8 cellular contexts compared by ENCODE assay signal in the genomic region with DNA sequence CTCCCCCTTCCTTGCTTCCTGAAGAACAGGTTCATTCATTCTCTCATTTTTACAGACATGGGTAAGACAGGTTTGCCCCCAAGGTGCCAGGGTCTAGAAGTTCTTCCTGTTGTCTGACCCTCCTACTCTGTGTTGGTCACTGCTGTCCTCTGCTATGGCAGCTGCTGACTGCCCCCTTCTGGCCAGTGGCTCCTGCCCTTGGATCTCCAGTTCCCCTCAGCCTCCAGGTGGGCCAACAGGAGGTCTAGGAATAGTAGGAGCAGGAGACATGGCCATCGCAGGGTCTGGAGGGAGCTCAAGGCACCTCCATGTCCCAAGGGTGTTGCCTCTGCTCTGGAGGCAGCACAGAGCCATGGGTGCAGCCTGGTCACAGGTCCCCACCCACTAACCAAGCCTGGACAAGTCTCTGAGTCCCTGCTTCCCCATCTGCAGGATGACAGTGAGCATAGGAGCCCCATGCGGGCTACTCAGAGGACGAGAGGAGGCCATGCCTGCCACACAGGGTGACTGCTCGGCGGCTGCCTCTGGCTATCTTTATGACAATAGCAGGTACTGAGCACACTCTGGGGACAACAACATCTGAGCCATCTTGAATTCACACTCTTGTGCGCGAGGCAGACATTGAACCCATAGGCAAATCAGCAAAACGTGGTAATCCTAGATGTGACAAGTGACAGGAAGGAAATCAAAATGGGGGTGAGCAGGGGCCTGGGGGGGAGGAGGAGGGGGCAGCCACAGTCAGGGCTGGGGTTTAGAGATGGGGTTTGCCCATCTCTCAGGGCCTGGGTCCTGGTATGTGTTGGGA. TPM values are rescaled to one million over a fixed set of nuclear protein-coding genes. Genes with fewer than 3 reads are reported as not detected.
DNase-seq lines count a peak whose midpoint lies in the region; ATAC-seq and TF ChIP-seq lines count a peak whose summit lies in the region.

No MANE protein-coding gene starts in this region.

- peaks cover 21% of the 10 kb centered on the region for H3K4me1 Mint-ChIP-seq in chondrocyte (ENCODE audit: low read depth)
- H3K4me1 Mint-ChIP-seq in activated T-helper 2 cell treated with anti-CD3 and anti-CD28 coated beads, Interferon-gamma antibody, Interleukin-2, Interleukin-4, amounts not matched to agents 10 μg/mL and 5 μg/mL and 100 μg/mL, durations not matched to agents 14 hours and 24 hours and 36 hours (ENCODE audit: low read depth): no peaks in the 10 kb centered on the region

- TF ChIP-seq EP300 in Ishikawa (IDR thresholded peaks at IDR 0.05; ENCODE audit: borderline replicate concordance): no peak

- TF ChIP-seq RAD21 in Ishikawa (IDR thresholded peaks at IDR 0.05; ENCODE audit: low read depth): peak; percentile 93

- peak; percentile 81 for TF ChIP-seq CTCF in chondrocyte (IDR thresholded peaks at IDR 0.05)

- H3K4me3 Mint-ChIP-seq in chondrocyte (ENCODE audit: unreplicated experiment): no peak overlapping the region
- H3K4me3 Mint-ChIP-seq in activated T-helper 2 cell treated with anti-CD3 and anti-CD28 coated beads, Interferon-gamma antibody, Interleukin-2, Interleukin-4, amounts not matched to agents 10 μg/mL and 5 μg/mL and 100 μg/mL, durations not matched to agents 14 hours and 24 hours and 36 hours (ENCODE audit: low read depth): no peak overlapping the region

- DNase-seq in DMS 273 (lab: John Stamatoyannopoulos, UW; ENCODE audit: unreplicated experiment) (peak; percentile 66), chondrocyte (ENCODE audit: low spot score) (no peak), lung microvascular endothelial cell (ENCODE audit: low read depth in 2 of 2) (peak; percentile 35 to 54), NCI-H2029 (lab: John Stamatoyannopoulos, UW) (no peak), cerebellum (ENCODE audit: low spot score) (no peak)
- no peak for DNase-seq in activated T-helper 2 cell treated with anti-CD3 and anti-CD28 coated beads, Interferon-gamma antibody, Interleukin-2, Interleukin-4, amounts not matched to agents 10 μg/mL and 5 μg/mL and 100 μg/mL, durations not matched to agents 14 hours and 24 hours and 36 hours (ENCODE audit: low spot score)

- intact Hi-C loops in activated T-helper 2 cell treated with anti-CD3 and anti-CD28 coated beads, Interferon-gamma antibody, Interleukin-2, Interleukin-4, amounts not matched to agents 10 μg/mL and 5 μg/mL and 100 μg/mL, durations not matched to agents 14 hours and 24 hours and 36 hours (cut with micrococcal nuclease): no loop called here

- H3K27ac Mint-ChIP-seq in chondrocyte (ENCODE audit: unreplicated experiment): no peak overlapping the region
- no peak overlapping the region for H3K27ac Mint-ChIP-seq in activated T-helper 2 cell treated with anti-CD3 and anti-CD28 coated beads, Interferon-gamma antibody, Interleukin-2, Interleukin-4, amounts not matched to agents 10 μg/mL and 5 μg/mL and 100 μg/mL, durations not matched to agents 14 hours and 24 hours and 36 hours

- peaks cover 5% of the 10 kb centered on the region for H3K27me3 Mint-ChIP-seq in chondrocyte (ENCODE audit: low read depth)
- H3K27me3 Mint-ChIP-seq in activated T-helper 2 cell treated with anti-CD3 and anti-CD28 coated beads, Interferon-gamma antibody, Interleukin-2, Interleukin-4, amounts not matched to agents 10 μg/mL and 5 μg/mL and 100 μg/mL, durations not matched to agents 14 hours and 24 hours and 36 hours (ENCODE audit: low read depth): no peaks in the 10 kb centered on the region

- no peaks in the 10 kb centered on the region for H3K9me3 Mint-ChIP-seq in chondrocyte (ENCODE audit: low read depth)
- peaks cover 5% of the 10 kb centered on the region for H3K9me3 Mint-ChIP-seq in activated T-helper 2 cell treated with anti-CD3 and anti-CD28 coated beads, Interferon-gamma antibody, Interleukin-2, Interleukin-4, amounts not matched to agents 10 μg/mL and 5 μg/mL and 100 μg/mL, durations not matched to agents 14 hours and 24 hours and 36 hours

- no peaks in the 10 kb centered on the region for H3K36me3 Mint-ChIP-seq in chondrocyte (ENCODE audit: low read depth)
- H3K36me3 Mint-ChIP-seq in activated T-helper 2 cell treated with anti-CD3 and anti-CD28 coated beads, Interferon-gamma antibody, Interleukin-2, Interleukin-4, amounts not matched to agents 10 μg/mL and 5 μg/mL and 100 μg/mL, durations not matched to agents 14 hours and 24 hours and 36 hours (ENCODE audit: low read depth): no peaks in the 10 kb centered on the region

- no peak for ATAC-seq in HG02884 (IDR thresholded peaks at IDR 0.05; ENCODE audit: unreplicated experiment)

TF ChIP-seq in Ishikawa, 13 proteins besides CTCF, POLR2A, EP300 and RAD21:
- TF ChIP-seq TEAD4 (IDR thresholded peaks at IDR 0.05) (no peak), CREB1 (IDR thresholded peaks at IDR 0.05; ENCODE audit: low read depth) (no peak), YY1 (IDR thresholded peaks at IDR 0.05; ENCODE audit: low read depth) (no peak), NFIC (IDR thresholded peaks at IDR 0.05) (no peak), TAF1 (IDR thresholded peaks at IDR 0.05; ENCODE audit: low read depth) (no peak), CEBPB (IDR thresholded peaks at IDR 0.05) (no peak), EGR1 (IDR thresholded peaks at IDR 0.05) (no peak), TCF12 (IDR thresholded peaks at IDR 0.05; ENCODE audit: low read depth) (no peak), ZBTB7A (IDR thresholded peaks at IDR 0.05; ENCODE audit: low read depth) (no peak), FOXM1 (IDR thresholded peaks at IDR 0.05; ENCODE audit: borderline replicate concordance, low read depth) (no peak)
- TF ChIP-seq, protein P1, sequence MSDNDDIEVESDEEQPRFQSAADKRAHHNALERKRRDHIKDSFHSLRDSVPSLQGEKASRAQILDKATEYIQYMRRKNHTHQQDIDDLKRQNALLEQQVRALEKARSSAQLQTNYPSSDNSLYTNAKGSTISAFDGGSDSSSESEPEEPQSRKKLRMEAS (IDR thresholded peaks at IDR 0.05): no peak
- TF ChIP-seq, protein P2, sequence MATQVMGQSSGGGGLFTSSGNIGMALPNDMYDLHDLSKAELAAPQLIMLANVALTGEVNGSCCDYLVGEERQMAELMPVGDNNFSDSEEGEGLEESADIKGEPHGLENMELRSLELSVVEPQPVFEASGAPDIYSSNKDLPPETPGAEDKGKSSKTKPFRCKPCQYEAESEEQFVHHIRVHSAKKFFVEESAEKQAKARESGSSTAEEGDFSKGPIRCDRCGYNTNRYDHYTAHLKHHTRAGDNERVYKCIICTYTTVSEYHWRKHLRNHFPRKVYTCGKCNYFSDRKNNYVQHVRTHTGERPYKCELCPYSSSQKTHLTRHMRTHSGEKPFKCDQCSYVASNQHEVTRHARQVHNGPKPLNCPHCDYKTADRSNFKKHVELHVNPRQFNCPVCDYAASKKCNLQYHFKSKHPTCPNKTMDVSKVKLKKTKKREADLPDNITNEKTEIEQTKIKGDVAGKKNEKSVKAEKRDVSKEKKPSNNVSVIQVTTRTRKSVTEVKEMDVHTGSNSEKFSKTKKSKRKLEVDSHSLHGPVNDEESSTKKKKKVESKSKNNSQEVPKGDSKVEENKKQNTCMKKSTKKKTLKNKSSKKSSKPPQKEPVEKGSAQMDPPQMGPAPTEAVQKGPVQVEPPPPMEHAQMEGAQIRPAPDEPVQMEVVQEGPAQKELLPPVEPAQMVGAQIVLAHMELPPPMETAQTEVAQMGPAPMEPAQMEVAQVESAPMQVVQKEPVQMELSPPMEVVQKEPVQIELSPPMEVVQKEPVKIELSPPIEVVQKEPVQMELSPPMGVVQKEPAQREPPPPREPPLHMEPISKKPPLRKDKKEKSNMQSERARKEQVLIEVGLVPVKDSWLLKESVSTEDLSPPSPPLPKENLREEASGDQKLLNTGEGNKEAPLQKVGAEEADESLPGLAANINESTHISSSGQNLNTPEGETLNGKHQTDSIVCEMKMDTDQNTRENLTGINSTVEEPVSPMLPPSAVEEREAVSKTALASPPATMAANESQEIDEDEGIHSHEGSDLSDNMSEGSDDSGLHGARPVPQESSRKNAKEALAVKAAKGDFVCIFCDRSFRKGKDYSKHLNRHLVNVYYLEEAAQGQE (IDR thresholded peaks at IDR 0.05; ENCODE audit: low read depth): no peak
- TF ChIP-seq, protein P3, sequence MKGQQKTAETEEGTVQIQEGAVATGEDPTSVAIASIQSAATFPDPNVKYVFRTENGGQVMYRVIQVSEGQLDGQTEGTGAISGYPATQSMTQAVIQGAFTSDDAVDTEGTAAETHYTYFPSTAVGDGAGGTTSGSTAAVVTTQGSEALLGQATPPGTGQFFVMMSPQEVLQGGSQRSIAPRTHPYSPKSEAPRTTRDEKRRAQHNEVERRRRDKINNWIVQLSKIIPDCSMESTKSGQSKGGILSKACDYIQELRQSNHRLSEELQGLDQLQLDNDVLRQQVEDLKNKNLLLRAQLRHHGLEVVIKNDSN (IDR thresholded peaks at IDR 0.05): no peak
TF ChIP-seq in Ishikawa: peak in this region for 0.

RNA-seq across cellular contexts. Expression of a gene that starts 27.0 kb away (rescaled TPM):
- total RNA-seq in chondrocyte: 4.2 to 4.7 TPM (median 4.5 TPM) in 3 replicates
- 1.1 and 3.0 TPM in 2 replicates for total RNA-seq in lung microvascular endothelial cell
- total RNA-seq in cerebellum: 4.6 TPM
- 0.21 and 0.25 TPM in 2 replicates for total RNA-seq in activated T-helper 2 cell treated with anti-CD3 and anti-CD28 coated beads, Interferon-gamma antibody, Interleukin-2, Interleukin-4, amounts not matched to agents 10 μg/mL and 5 μg/mL and 100 μg/mL, durations not matched to agents 14 hours and 24 hours and 36 hours

RNA-seq across cellular contexts. Expression of a gene that starts 53.6 kb away (rescaled TPM):
- total RNA-seq in chondrocyte (1.7 to 4.4 TPM (median 1.8 TPM) in 3 replicates), lung microvascular endothelial cell (under 0.01 TPM in 1 of 2 replicates, not detected in the other), cerebellum (28.9 TPM)
- total RNA-seq in activated T-helper 2 cell treated with anti-CD3 and anti-CD28 coated beads, Interferon-gamma antibody, Interleukin-2, Interleukin-4, amounts not matched to agents 10 μg/mL and 5 μg/mL and 100 μg/mL, durations not matched to agents 14 hours and 24 hours and 36 hours: 0.14 and 0.18 TPM in 2 replicates

Comparison
In these comparisons a context has a peak if more than half of its experiments do, and no peak if none do; other contexts are left out.
1. DNase-seq: peak in DMS 273 (single experiment) and lung microvascular endothelial cell (2 of 2); none in chondrocyte (single experiment), NCI-H2029 (single experiment), cerebellum (single experiment) and activated T-helper 2 cell treated with anti-CD3 and anti-CD28 coated beads, Interferon-gamma antibody, Interleukin-2, Interleukin-4, amounts not matched to agents 10 μg/mL and 5 μg/mL and 100 μg/mL, durations not matched to agents 14 hours and 24 hours and 36 hours (single experiment).